ENCODE assay signal across 20 cellular contexts in genomic region chr4:98873059-98873458, GRCh38. TPM values are rescaled to one million over a fixed set of nuclear protein-coding genes. Genes with fewer than 3 reads are reported as not detected.
DNase-seq lines count a peak whose midpoint lies in the region; ATAC-seq and TF ChIP-seq lines count a peak whose summit lies in the region.
"Had no signal": no experiment of that assay in that cellular context is flagged by ENCODE, and none has a peak within 500 bp of the region (broad histone marks: within the 10 kb centered on the region; RNA-seq: fewer than 3 reads in every experiment).

No MANE protein-coding gene starts in this region.

- no TSS peak for BruUV-seq in PC-3 (replicated peaks; lab: Mats Ljungman, UMichigan)

- no peak overlapping the region for H3K27ac Mint-ChIP-seq in stimulated activated memory B cell treated with anti-CD40 and anti-IgM and Interleukin-4, amounts not matched to agents 10 μg/mL and 1 μg/mL and 100 μg/mL, for 72 hours
- H3K27ac Mint-ChIP-seq: CD14-positive monocyte had no signal

- intact Hi-C loops in PC-3 (cut with micrococcal nuclease) = no loop called here

- no peak overlapping the region for H3K4me3 Mint-ChIP-seq in stimulated activated memory B cell treated with anti-CD40 and anti-IgM and Interleukin-4, amounts not matched to agents 10 μg/mL and 1 μg/mL and 100 μg/mL, for 72 hours
- H3K4me3 Mint-ChIP-seq: CD14-positive monocyte had no signal

- H3K36me3 ChIP-seq in PC-3 (ENCODE audit: low read depth, low read length) = no peaks in the 10 kb centered on the region
- H3K36me3 ChIP-seq: breast epithelium, right atrium auricular region had no signal

- DNase-seq in GF-D8 (lab: John Stamatoyannopoulos, UW) (peak; percentile 8), PC-3 (peak; percentile 13), choroid plexus epithelial cell (ENCODE audit: low read depth) (peak; percentile 76), kidney tubule cell (ENCODE audit: low spot score) (peak; percentile 30), NCI-H2029 treated with DMSO at 0.1 percent for 48 hours (lab: John Stamatoyannopoulos, UW) (no peak)
- no peak for DNase-seq in effector CD8-positive, alpha-beta T cell (lab: John Stamatoyannopoulos, UW)
- DNase-seq: effector memory CD4-positive, alpha-beta T cell; heart right ventricle; Karpas-422; midbrain; NCI-H1930; NCI-H524 had no signal

- no peak overlapping the region for H3K9ac ChIP-seq in PC-3 (ENCODE audit: low read length)
- H3K9ac ChIP-seq: neural progenitor cell had no signal

- CTCF ChIA-PET in PC-3 (lab: Charles Lee) = no interaction called here

- H3K36me3 Mint-ChIP-seq in stimulated activated memory B cell treated with anti-CD40 and anti-IgM and Interleukin-4, amounts not matched to agents 10 μg/mL and 1 μg/mL and 100 μg/mL, for 72 hours = peaks cover 13% of the 10 kb centered on the region

- no peak overlapping the region for H3K27ac ChIP-seq in PC-3 (ENCODE audit: low read length)
- H3K27ac ChIP-seq: breast epithelium, heart right ventricle, HL-60, neural progenitor cell, right atrium auricular region, suprapubic skin had no signal

- TF ChIP-seq CTCF in PC-3 (conservative IDR thresholded peaks at IDR 0.05; ENCODE audit: low read depth, low read length) = no peak
- no peak for TF ChIP-seq CTCF in choroid plexus epithelial cell (conservative IDR thresholded peaks at IDR 0.05; ENCODE audit: low read depth, low read length)

- H3F3A ChIP-seq in PC-3 (ENCODE audit: low read length, unreplicated experiment) = no peaks in the 10 kb centered on the region

- ATAC-seq in PC-3 (no peak), GM21825 (IDR thresholded peaks at IDR 0.05; ENCODE audit: unreplicated experiment) (no peak)
- no peak for ATAC-seq in stimulated activated memory B cell treated with anti-CD40 and anti-IgM and Interleukin-4, amounts not matched to agents 10 μg/mL and 1 μg/mL and 100 μg/mL, for 72 hours
- ATAC-seq: heart right ventricle had no signal

- no peaks in the 10 kb centered on the region for H3K79me2 ChIP-seq in PC-3 (ENCODE audit: low read length)

- H3K4me2 ChIP-seq in PC-3 (ENCODE audit: low read length) = no peak overlapping the region
- H3K4me2 ChIP-seq: neural progenitor cell had no signal

- H3K4me1 ChIP-seq in PC-3 (ENCODE audit: insufficient read depth, low read length) = no peaks in the 10 kb centered on the region
- H3K4me1 ChIP-seq: breast epithelium, neural progenitor cell, right atrium auricular region, suprapubic skin had no signal

- H3K4me1 Mint-ChIP-seq in stimulated activated memory B cell treated with anti-CD40 and anti-IgM and Interleukin-4, amounts not matched to agents 10 μg/mL and 1 μg/mL and 100 μg/mL, for 72 hours = no peaks in the 10 kb centered on the region
- H3K4me1 Mint-ChIP-seq: neural progenitor cell had no signal

- no peaks in the 10 kb centered on the region for H3K27me3 Mint-ChIP-seq in stimulated activated memory B cell treated with anti-CD40 and anti-IgM and Interleukin-4, amounts not matched to agents 10 μg/mL and 1 μg/mL and 100 μg/mL, for 72 hours

- POLR2A ChIA-PET in PC-3 (lab: Charles Lee; ENCODE audit: unreplicated experiment) = no interaction called here

- H3K9me3 Mint-ChIP-seq in stimulated activated memory B cell treated with anti-CD40 and anti-IgM and Interleukin-4, amounts not matched to agents 10 μg/mL and 1 μg/mL and 100 μg/mL, for 72 hours = no peaks in the 10 kb centered on the region

- no peaks in the 10 kb centered on the region for H3K9me2 ChIP-seq in PC-3 (replicated peaks; ENCODE audit: low read length)

- no peaks in the 10 kb centered on the region for H3K27me3 ChIP-seq in PC-3 (ENCODE audit: low read length)
- H3K27me3 ChIP-seq: breast epithelium, heart right ventricle, neural progenitor cell, right atrium auricular region, suprapubic skin had no signal

- no peak overlapping the region for H2AFZ ChIP-seq in PC-3 (ENCODE audit: low read length)
- H2AFZ ChIP-seq: neural progenitor cell had no signal

- no peaks in the 10 kb centered on the region for H4K20me1 ChIP-seq in PC-3 (ENCODE audit: low read length)

- no peak overlapping the region for H3K4me3 ChIP-seq in PC-3 (ENCODE audit: low read length)
- no peak overlapping the region for H3K4me3 ChIP-seq in choroid plexus epithelial cell (ENCODE audit: low read depth, low read length)
- H3K4me3 ChIP-seq: breast epithelium, heart right ventricle, neural progenitor cell, right atrium auricular region, suprapubic skin had no signal

- no peaks in the 10 kb centered on the region for H3K9me3 ChIP-seq in PC-3 (ENCODE audit: low read length)
- H3K9me3 ChIP-seq: breast epithelium, heart right ventricle, right atrium auricular region, suprapubic skin had no signal

RNA-seq across cellular contexts. Expression of gene EIF4E, which starts 55.9 kb away (rescaled TPM):
- 110 and 134 TPM in 2 replicates for total RNA-seq in PC-3 (2014; rRNA removed)

Comparison
In these comparisons a context has a peak if more than half of its experiments do, and no peak if none do; other contexts are left out.
1. DNase-seq: peak in GF-D8 (single experiment), PC-3 (single experiment), choroid plexus epithelial cell (single experiment) and kidney tubule cell (single experiment); none in NCI-H2029 treated with DMSO at 0.1 percent for 48 hours (single experiment) and effector CD8-positive, alpha-beta T cell (single experiment).